8 cellular contexts compared by ENCODE assay signal in the genomic region with DNA sequence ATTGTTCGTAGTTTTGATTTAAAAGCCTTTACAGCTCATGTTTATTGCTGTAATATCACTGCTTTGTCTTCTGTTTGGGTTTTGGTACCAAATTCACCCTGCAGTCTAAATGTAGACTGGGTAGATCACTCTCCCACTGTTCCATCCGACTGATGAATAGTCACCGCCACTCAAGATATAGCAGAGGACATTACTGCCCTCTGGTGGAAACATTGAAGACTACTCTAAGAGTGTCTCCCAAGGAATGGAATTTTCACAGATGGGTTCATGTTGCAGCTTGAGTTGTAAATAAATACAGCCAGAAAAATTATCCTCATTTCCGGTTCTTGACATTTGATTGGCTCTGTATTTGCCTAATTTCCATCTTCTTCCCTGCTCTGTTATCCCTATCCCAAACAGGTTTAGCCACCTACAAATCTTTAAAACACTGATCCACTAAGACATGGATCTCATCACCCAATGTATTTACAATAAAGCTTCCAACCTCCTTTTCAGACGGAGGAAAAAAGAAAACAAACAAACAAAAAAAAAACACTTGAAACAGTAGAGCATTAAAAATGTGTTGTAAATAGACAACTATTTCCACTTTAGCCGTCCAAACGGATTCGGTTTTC.
A peak's percentile ranks its signal among the peaks of the same experiment; 100 is the strongest.
DNase-seq lines count a peak whose midpoint lies in the region; ATAC-seq and TF ChIP-seq lines count a peak whose summit lies in the region.

No MANE protein-coding gene starts in this region.

- in situ Hi-C loops in GM13976 (cut with MboI; ENCODE audit: low sequenced_read_pairs, unreplicated experiment), result loop anchor here (10.0 to 25.0 kb wide), 3 partner anchors 191 to 966 kb away; partner anchors contain the start of gene CPNE8

- peak; percentile 92 for ATAC-seq in HG02571 (IDR thresholded peaks at IDR 0.05; ENCODE audit: unreplicated experiment)

- TF ChIP-seq CTCF in AG10803 (conservative IDR thresholded peaks at IDR 0.05; ENCODE audit: low read length), result peak; percentile 84
- TF ChIP-seq CTCF in GM13976 (IDR thresholded peaks at IDR 0.05; ENCODE audit: borderline replicate concordance, control extremely low read depth, extremely low read depth, insufficient read depth, missing control alignments), result peak; percentile 71
- TF ChIP-seq CTCF in epithelial cell of esophagus (IDR thresholded peaks at IDR 0.05; ENCODE audit: insufficient read depth, low read depth, low read length, missing control alignments), result peak; percentile 80

- H3K4me3 ChIP-seq in AG10803 (ENCODE audit: low read length) (no peak overlapping the region), epithelial cell of esophagus (ENCODE audit: low read length) (no peak overlapping the region)

- peak; percentile 58 for DNase-seq in AG10803 (ENCODE audit: low read depth)
- peak; percentile 70 for DNase-seq in GM13976 (ENCODE audit: low spot score)
- peak; percentile 76 for DNase-seq in LoVo (ENCODE audit: low spot score)
- DNase-seq in SHP77 (lab: John Stamatoyannopoulos, UW), result peak; percentile 67 to 73
- DNase-seq in epithelial cell of esophagus (ENCODE audit: low read depth), result peak; percentile 87
- DNase-seq in myocyte (ENCODE audit: low read depth), result peak; percentile 30
- DNase-seq in activated gamma-delta T cell (lab: John Stamatoyannopoulos, UW), result no peak
